In the genomic region with DNA sequence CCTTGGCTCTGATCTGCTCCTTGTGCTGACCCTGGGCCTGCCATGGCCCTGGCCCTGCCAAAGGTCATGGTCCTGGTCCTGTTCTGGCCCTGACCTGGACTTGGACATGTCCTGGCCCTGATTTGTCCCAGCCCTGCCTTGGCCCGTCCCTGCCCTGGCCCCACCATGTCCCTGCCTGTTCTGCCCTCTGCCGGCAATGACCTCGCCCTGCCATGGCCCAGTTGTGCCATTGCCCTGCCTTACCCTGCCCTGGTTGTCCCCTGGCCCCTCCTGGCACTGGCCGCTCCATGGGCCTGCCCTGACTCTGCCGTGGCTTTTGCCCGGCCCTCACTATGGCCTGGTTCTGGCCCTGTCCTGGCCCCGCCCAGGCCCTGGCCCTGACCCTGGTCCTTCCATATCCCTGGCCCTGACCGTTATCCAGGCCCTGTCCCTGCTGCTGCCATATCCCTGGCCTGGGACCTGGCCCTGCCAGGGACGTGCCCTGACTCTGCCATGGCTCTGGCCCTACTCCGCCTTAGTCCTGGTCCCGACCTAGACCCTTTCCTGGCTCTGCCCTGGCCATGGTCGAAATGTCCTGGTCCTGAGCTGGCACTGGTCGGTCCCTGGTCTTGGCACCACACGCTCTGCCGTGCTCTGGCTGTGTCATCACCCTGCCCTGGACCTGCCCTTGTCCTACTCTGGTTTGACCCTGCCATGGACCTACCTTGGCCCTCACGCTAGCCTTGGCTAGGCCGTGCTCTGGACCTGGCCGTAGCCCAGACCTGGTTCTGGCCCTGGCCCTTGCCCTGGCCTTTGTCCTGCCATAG, we compare ENCODE assay signal across 1 cellular context.
TF ChIP-seq lines count a peak whose summit lies in the region.

No MANE protein-coding gene starts in this region.

TF ChIP-seq in H1, 55 proteins besides CTCF, POLR2A, EP300 and RAD21:
- TF ChIP-seq TBP (IDR thresholded peaks at IDR 0.05; ENCODE audit: low read depth, low read length), result no peak
- TF ChIP-seq BRCA1 (IDR thresholded peaks at IDR 0.05; ENCODE audit: low read depth, low read length), result no peak
- TF ChIP-seq RNF2 (IDR thresholded peaks at IDR 0.05; ENCODE audit: borderline replicate concordance, low read depth, low read length, missing control alignments, poor library complexity, severe bottlenecking), result no peak
- no peak for TF ChIP-seq YY1 (IDR thresholded peaks at IDR 0.05; ENCODE audit: low read depth, low read length)
- no peak for TF ChIP-seq SIRT6 (IDR thresholded peaks at IDR 0.05; ENCODE audit: low read length)
- TF ChIP-seq BCL11A (IDR thresholded peaks at IDR 0.05; ENCODE audit: low read depth in 2 of 2, low read length in 2 of 2), result no peak
